ENCODE assay signal across 25 cellular contexts in genomic region chr1:184623404-184623803, GRCh38.
A peak's percentile ranks its signal among the peaks of the same experiment; 100 is the strongest.
DNase-seq lines count a peak whose midpoint lies in the region; ATAC-seq, FAIRE-seq and TF ChIP-seq lines count a peak whose summit lies in the region.
"Had no signal": no experiment of that assay in that cellular context is flagged by ENCODE, and none has a peak within 500 bp of the region (broad histone marks: within the 10 kb centered on the region; RNA-seq: fewer than 3 reads in every experiment).

No MANE protein-coding gene starts in this region.

- H3K4me1 ChIP-seq in heart right ventricle (peaks cover 14 to 79% (median 72%) of the 10 kb centered on the region in 9 donors), keratinocyte (ENCODE audit: control insufficient read depth, extremely low read depth, insufficient read depth, low read length) (peaks cover 41% of the 10 kb centered on the region), skeletal muscle tissue (ENCODE audit: control insufficient read depth in 3 of 3, insufficient read depth in 3 of 3, low read length in 3 of 3) (peaks cover 62 to 72% (median 65%) of the 10 kb centered on the region in 3 donors), vagina (peaks cover 81% of the 10 kb centered on the region)

- intact Hi-C loops in heart right ventricle (cut with DNase I) = loop anchor here in 2 of 10 donors (5.0 to 10.0 kb wide), 4 partner anchors 39 to 236 kb away; partner anchors contain the start of gene C1orf21 (in 1 of the 2)
- intact Hi-C loops in Right ventricle myocardium superior (cut with DNase I) = no loop called here
- intact Hi-C loops in vagina (cut with DNase I) = no loop called here

- FAIRE-seq in keratinocyte (lab: Jason Lieb, UNC) = no peak
- FAIRE-seq: colon, K562 had no signal

- H3K27me3 ChIP-seq in heart right ventricle (no peaks in the 10 kb centered on the region), keratinocyte (ENCODE audit: control insufficient read depth, extremely low read depth, insufficient read depth, low read length) (no peaks in the 10 kb centered on the region), skeletal muscle tissue (ENCODE audit: control insufficient read depth in 3 of 3, insufficient read depth in 3 of 3, low read length in 3 of 3) (no peaks in the 10 kb centered on the region), vagina (no peaks in the 10 kb centered on the region)
- H3K27me3 ChIP-seq: brain microvascular endothelial cell, neural progenitor cell, spleen had no signal

- TF ChIP-seq CTCF in heart right ventricle (IDR thresholded peaks at IDR 0.05) (no peak), keratinocyte (optimal IDR thresholded peaks at IDR 0.05 in 1 of 3, IDR thresholded peaks at IDR 0.05 in 1 of 3, conservative IDR thresholded peaks at IDR 0.05 in 1 of 3; ENCODE audit: extremely low read depth in 1 of 3, insufficient read depth in 2 of 3, low read length in 3 of 3) (no peak), vagina (IDR thresholded peaks at IDR 0.05) (no peak)

- H3K27ac ChIP-seq in heart right ventricle (peak overlapping the region in 9 of 10 donors; percentile 72 to 94 (median 79)), keratinocyte (ENCODE audit: control insufficient read depth, insufficient read depth, low read length) (peak overlapping the region; percentile 63), skeletal muscle tissue (ENCODE audit: low read depth, low read length) (peak overlapping the region; percentile 62), vagina (peak overlapping the region; percentile 88)
- H3K27ac ChIP-seq: brain microvascular endothelial cell, neural progenitor cell had no signal

- no peaks in the 10 kb centered on the region for H3K9me1 ChIP-seq in keratinocyte (ENCODE audit: control insufficient read depth, extremely low read depth, insufficient read depth, low read length)

- no peaks in the 10 kb centered on the region for H3K79me2 ChIP-seq in keratinocyte (ENCODE audit: control insufficient read depth, insufficient read depth, low read length)

- H3K4me3 ChIP-seq in heart right ventricle (no peak overlapping the region), keratinocyte (ENCODE audit: control insufficient read depth in 2 of 3, extremely low read depth in 1 of 3, insufficient read depth in 2 of 3, low read depth in 1 of 3, low read length in 3 of 3) (no peak overlapping the region), skeletal muscle tissue (ENCODE audit: low read length in 3 of 3) (no peak overlapping the region), vagina (no peak overlapping the region)
- H3K4me3 ChIP-seq: K562, neural progenitor cell, spleen had no signal

- H3K4me2 ChIP-seq in keratinocyte (ENCODE audit: control insufficient read depth, extremely low read depth, insufficient read depth, low read depth, low read length) = peak overlapping the region; percentile 74
- H3K4me2 ChIP-seq: neural progenitor cell had no signal

- no peak for DNase-seq in heart right ventricle
- no peak for DNase-seq in Right ventricle myocardium superior
- no peak for DNase-seq in keratinocyte (ENCODE audit: low read depth, low spot score)
- DNase-seq in vagina (ENCODE audit: extremely low spot score in 2 of 2) = no peak
- no peak for DNase-seq in SIG-M5 (lab: John Stamatoyannopoulos, UW)
- no peak for DNase-seq in activated CD8-positive, alpha-beta memory T cell treated with anti-CD3 and anti-CD28 coated beads, Interleukin-2, amount 50 U/mL, for 48 hours
- no peak for DNase-seq in superior temporal gyrus (ENCODE audit: extremely low spot score)
- DNase-seq: activated CD4-positive, alpha-beta T cell treated with anti-CD3 and anti-CD28 coated beads, Interleukin-2, amount 50 U/mL, for 48 hours; activated CD4-positive, CD25-positive, alpha-beta regulatory T cell; activated effector memory CD4-positive, alpha-beta T cell treated with anti-CD3 and anti-CD28 coated beads, Interleukin-2, amount 50 U/mL, for 16 hours; activated T-cell treated with anti-CD3 and anti-CD28 coated beads for 4 hours; brain microvascular endothelial cell; DMS53; GDM1; glutamatergic neuron; NCI-H1436; NCI-H524 treated with DMSO at 0.1 percent for 48 hours; spleen; stimulated activated CD4-positive, alpha-beta T cell treated with anti-CD3 and anti-CD28 coated beads, Interleukin-4, amount 100 ng/mL, for 1 hour; T-helper 9 cell had no signal

- ATAC-seq in heart right ventricle (no peak), Right ventricle myocardium superior (ENCODE audit: poor library complexity) (no peak)
- ATAC-seq: K562, left lobe of liver had no signal

- dilution Hi-C loops in keratinocyte (cut with MboI; ENCODE audit: extremely low pct_ligation_motif_present, low sequenced_read_pairs) = no loop called here

- H4K20me1 ChIP-seq in keratinocyte (ENCODE audit: control insufficient read depth, extremely low read depth, insufficient read depth, low read length) = no peaks in the 10 kb centered on the region

- H3K36me3 ChIP-seq in heart right ventricle (peaks cover 0 to 22% (median 0%) of the 10 kb centered on the region in 9 donors), keratinocyte (ENCODE audit: control insufficient read depth in 2 of 2, extremely low read depth in 1 of 2, insufficient read depth in 2 of 2, low read length in 2 of 2) (peaks cover 2 to 7% of the 10 kb centered on the region in 2 experiments), skeletal muscle tissue (ENCODE audit: control insufficient read depth in 3 of 3, insufficient read depth in 3 of 3, low read length in 3 of 3) (peaks cover 0 to 6% (median 6%) of the 10 kb centered on the region in 3 donors), vagina (peaks cover 0 to 7% of the 10 kb centered on the region in 2 donors)
- H3K36me3 ChIP-seq: brain microvascular endothelial cell, neural progenitor cell, spleen had no signal

- 88 to 93% methylated on average over 4 of the region's 4 CpGs for WGBS in heart right ventricle, 2 donors

- no peak overlapping the region for H2AFZ ChIP-seq in keratinocyte (ENCODE audit: control insufficient read depth, low read length)
- H2AFZ ChIP-seq: neural progenitor cell had no signal

- TF ChIP-seq POLR2A in vagina (IDR thresholded peaks at IDR 0.05) = no peak

- H3K9ac ChIP-seq in keratinocyte (ENCODE audit: control insufficient read depth, extremely low read depth, insufficient read depth, low read length) (no peak overlapping the region), skeletal muscle tissue (ENCODE audit: low read depth in 1 of 3, low read length in 3 of 3) (no peak overlapping the region)
- H3K9ac ChIP-seq: neural progenitor cell had no signal

- no peaks in the 10 kb centered on the region for H3K9me3 ChIP-seq in heart right ventricle
- no peaks in the 10 kb centered on the region for H3K9me3 ChIP-seq in keratinocyte (ENCODE audit: control insufficient read depth, low read depth, low read length)
- no peaks in the 10 kb centered on the region for H3K9me3 ChIP-seq in skeletal muscle tissue (ENCODE audit: control insufficient read depth in 3 of 3, low read length in 3 of 3)
- no peaks in the 10 kb centered on the region for H3K9me3 ChIP-seq in vagina
- H3K9me3 ChIP-seq: spleen had no signal
